ENCODE assay signal across 22 cellular contexts in the genomic region with DNA sequence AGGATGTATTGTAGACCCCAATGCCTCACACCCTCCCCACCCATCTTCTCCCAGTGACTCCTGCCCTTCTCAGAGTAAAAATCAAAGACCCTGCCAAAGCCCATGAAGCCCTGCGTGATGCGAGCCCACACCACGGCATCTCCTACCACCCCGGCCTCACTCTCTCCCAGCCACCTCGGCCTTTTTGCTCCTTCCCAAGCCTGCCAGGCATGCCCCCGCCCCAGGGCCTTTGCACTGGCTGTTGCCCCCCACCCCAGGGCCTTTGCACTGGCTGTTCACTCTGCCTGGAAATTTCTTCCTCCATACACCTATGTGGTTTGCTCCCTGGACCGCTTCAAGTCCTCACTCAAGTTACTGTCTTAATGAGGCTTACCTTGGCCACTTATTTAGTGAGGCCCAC. TPM values are rescaled to one million over a fixed set of nuclear protein-coding genes. Genes with fewer than 3 reads are reported as not detected.
"Had no signal": no experiment of that assay in that cellular context is flagged by ENCODE, and none has a peak within 500 bp of the region (broad histone marks: within the 10 kb centered on the region; RNA-seq: fewer than 3 reads in every experiment).

No MANE protein-coding gene starts in this region.

- H3K27ac ChIP-seq: KMS-11, PC-9, RWPE1, SJCRH30, SK-N-MC had no signal

- H3K4me3 ChIP-seq: PC-9, SJCRH30, SK-N-MC had no signal

- H3K27me3 ChIP-seq: SJCRH30 had no signal

- FAIRE-seq: RCC 7860 had no signal

- H3K4me1 ChIP-seq: SJCRH30 had no signal

- H3K9me3 ChIP-seq: SJCRH30 had no signal

- DNase-seq: Karpas-422, MM.1S, MV-4-11, NCI-H1105, NCI-H187 treated with DMSO at 0.1 percent for 48 hours, NCI-H2029, NCI-H2227 treated with DMSO at 0.1 percent for 48 hours, NCI-H446, NCI-H510A treated with DMSO at 0.1 percent for 48 hours, NCI-H526 treated with DMSO at 0.1 percent for 48 hours, NCI-H774, PC-9, SHP77, SIG-M5, SJCRH30 had no signal

- H3K36me3 ChIP-seq: SJCRH30 had no signal

RNA-seq across cellular contexts. Expression of a gene that starts 5.0 kb away (rescaled TPM):
- total RNA-seq: LHCN-M2, PC-9, Right ventricle myocardium inferior, RPMI7951, SJCRH30 had no signal
